34 cellular contexts compared by ENCODE assay signal in the genomic region with DNA sequence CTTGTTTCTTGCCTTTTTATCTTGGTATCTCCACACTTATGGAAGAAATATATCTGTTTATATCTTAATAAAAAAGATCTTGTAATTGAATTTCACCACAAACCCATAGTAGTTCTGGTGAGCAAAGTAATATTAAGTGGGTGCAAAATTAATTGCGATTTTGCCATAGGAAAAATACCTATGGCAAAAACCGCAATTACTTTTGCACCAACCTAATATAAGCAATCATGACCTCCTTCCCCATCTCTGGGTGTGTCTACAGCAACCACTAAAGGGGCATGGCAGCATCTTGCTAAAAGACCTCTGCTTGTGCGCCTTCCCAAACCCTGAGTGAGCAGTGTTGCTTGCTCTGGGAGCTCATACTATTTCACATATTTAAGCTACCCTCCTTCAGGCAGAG.
"Had no signal": no experiment of that assay in that cellular context is flagged by ENCODE, and none has a peak within 500 bp of the region (broad histone marks: within the 10 kb centered on the region; RNA-seq: fewer than 3 reads in every experiment).

No MANE protein-coding gene starts in this region.

- ATAC-seq: activated CD8-positive, alpha-beta T cell treated with anti-CD3 and anti-CD28 coated beads for 36 hours; activated naive CD4-positive, alpha-beta T cell treated with anti-CD3 and anti-CD28 coated beads, Interleukin-2, amount 50 U/mL, for 72 hours; activated naive CD8-positive, alpha-beta T cell treated with anti-CD3 and anti-CD28 coated beads, Interleukin-2, amount 50 U/mL, for 24 hours; activated T-cell treated with anti-CD3 and anti-CD28 coated beads, Interleukin-2, amount 50 U/mL, for 4 hours; activated T-cell treated with anti-CD3 and anti-CD28 coated beads, Interleukin-2, amount 50 U/mL, for 72 hours; activated T-helper 17 cell treated with anti-CD3 and anti-CD28 coated beads, Interleukin-2, amount 50 U/mL, for 72 hours had no signal

- FAIRE-seq: bronchial epithelial cell, TTC549 had no signal

- H3K27me3 ChIP-seq: ascending aorta, cardiac muscle cell had no signal

- H3K4me3 ChIP-seq: ascending aorta, cardiac muscle cell had no signal

- DNase-seq: activated B cell treated with CpG ODN at 0.5 μM for 24 hours; activated CD4-positive, alpha-beta memory T cell treated with anti-CD3 and anti-CD28 coated beads for 36 hours; activated CD4-positive, alpha-beta T cell treated with anti-CD3 and anti-CD28 coated beads for 4 hours; activated CD4-positive, alpha-beta T cell treated with anti-CD3 and anti-CD28 coated beads, Interleukin-2, amount 10 ng/mL, durations not matched to agents 24 days and 14 days; activated CD4-positive, alpha-beta T cell treated with anti-CD3 and anti-CD28 coated beads, Interleukin-2, amount 50 U/mL, for 1 hour; activated CD4-positive, alpha-beta T cell treated with anti-CD3 and anti-CD28 coated beads, Interleukin-2, amount 50 U/mL, for 4 hours; activated CD4-positive, CD25-positive, alpha-beta regulatory T cell treated with anti-CD3 and anti-CD28 coated beads, Interleukin-2, amount 50 U/mL, for 72 hours; activated CD8-positive, alpha-beta memory T cell treated with anti-CD3 and anti-CD28 coated beads, Interleukin-2, amount 50 U/mL, for 4 hours; activated CD8-positive, alpha-beta T cell treated with anti-CD3 and anti-CD28 coated beads for 36 hours; activated effector memory CD4-positive, alpha-beta T cell treated with anti-CD3 and anti-CD28 coated beads, Interleukin-2, amount 50 U/mL, for 16 hours; activated gamma-delta T cell treated with Interleukin-2 at 50 U/mL for 16 hours; activated naive CD4-positive, alpha-beta T cell; activated naive CD4-positive, alpha-beta T cell treated with anti-CD3 and anti-CD28 coated beads for 36 hours; activated naive CD4-positive, alpha-beta T cell treated with anti-CD3 and anti-CD28 coated beads, Interleukin-2, amount 50 U/mL, for 16 hours; activated naive CD8-positive, alpha-beta T cell treated with anti-CD3 and anti-CD28 coated beads, Interleukin-2, amount 10 ng/mL, durations not matched to agents 7 days and 5 days; activated naive CD8-positive, alpha-beta T cell treated with anti-CD3 and anti-CD28 coated beads, Interleukin-2, amount 50 U/mL, for 24 hours; activated T-cell treated with anti-CD3 and anti-CD28 coated beads for 4 hours; activated T-cell treated with anti-CD3 and anti-CD28 coated beads, Interleukin-2, amount 50 U/mL, for 1 hour; activated T-cell treated with anti-CD3 and anti-CD28 coated beads, Interleukin-2, amount 50 U/mL, for 4 hours; activated T-cell treated with anti-CD3 and anti-CD28 coated beads, Interleukin-2, amount 50 U/mL, for 72 hours; amygdala; anterior cingulate cortex; caudate nucleus; cerebellar nuclear complex; T-helper 1 cell; T-helper 2 cell; T-helper 9 cell had no signal

- H3K27ac ChIP-seq: ascending aorta, cardiac muscle cell, VCaP had no signal

- H3K36me3 ChIP-seq: ascending aorta, cardiac muscle cell had no signal

- H3K4me1 ChIP-seq: ascending aorta had no signal

- H3K9me3 ChIP-seq: ascending aorta had no signal
